ENCODE assay signal across 28 cellular contexts in genomic region chr7:80766724-80767123, GRCh38.
"Had no signal": no experiment of that assay in that cellular context is flagged by ENCODE, and none has a peak within 500 bp of the region (broad histone marks: within the 10 kb centered on the region; RNA-seq: fewer than 3 reads in every experiment).

No MANE protein-coding gene starts in this region.

- H3K27ac ChIP-seq: adrenal gland, colonic mucosa, dorsolateral prefrontal cortex, prostate gland, right lobe of liver, testis had no signal

- H3K4me1 Mint-ChIP-seq: activated T-helper 17 cell treated with anti-CD3 and anti-CD28 coated beads, Interleukin-2, amount 50 U/mL, for 72 hours; stimulated activated naive B cell treated with anti-CD40 and anti-IgM and Interleukin-4, amounts not matched to agents 10 μg/mL and 1 μg/mL and 100 μg/mL, for 72 hours had no signal

- H3K4me1 ChIP-seq: adrenal gland, breast epithelium, colonic mucosa, prostate gland, right lobe of liver, testis had no signal

- ATAC-seq: activated T-helper 17 cell treated with anti-CD3 and anti-CD28 coated beads, Interleukin-2, amount 50 U/mL, for 72 hours; effector memory CD8-positive, alpha-beta T cell; esophagus mucosa; left lobe of liver; right lobe of liver; stimulated activated naive B cell treated with anti-CD40 and anti-IgM and Interleukin-4, amounts not matched to agents 10 μg/mL and 1 μg/mL and 100 μg/mL, for 72 hours; WTC11 had no signal

- H3K4me3 ChIP-seq: adrenal gland, breast epithelium, colonic mucosa, dorsolateral prefrontal cortex, lung, prostate gland, right lobe of liver, smooth muscle cell, testis had no signal

- DNase-seq: activated CD8-positive, alpha-beta memory T cell treated with anti-CD3 and anti-CD28 coated beads for 24 hours; activated CD8-positive, alpha-beta memory T cell treated with anti-CD3 and anti-CD28 coated beads, Interleukin-2, amount 50 U/mL, for 4 hours; activated naive CD4-positive, alpha-beta T cell; activated T-cell treated with anti-CD3 and anti-CD28 coated beads, Interleukin-2, amount 50 U/mL, for 24 hours; adrenal gland; colonic mucosa; dorsolateral prefrontal cortex; effector memory CD8-positive, alpha-beta T cell; foreskin melanocyte; kidney; occipital lobe; right lobe of liver; stimulated activated CD4-positive, alpha-beta T cell treated with anti-CD3 and anti-CD28 coated beads, Interleukin-15, amount 100 ng/mL, for 24 hours; stimulated activated CD4-positive, alpha-beta T cell treated with anti-CD3 and anti-CD28 coated beads, Interleukin-2, amount 100 ng/mL, for 48 hours; stimulated activated CD8-positive, alpha-beta memory T cell treated with anti-CD3 and anti-CD28 coated beads, Interleukin-4, amount 100 ng/mL, for 48 hours; stimulated activated naive B cell treated with anti-CD40 and anti-IgM and Interleukin-4, amounts not matched to agents 10 μg/mL and 1 μg/mL and 100 μg/mL, for 72 hours; T-helper 9 cell; testis; trophoblast cell had no signal

- H3K36me3 Mint-ChIP-seq: activated naive CD8-positive, alpha-beta T cell; stimulated activated naive B cell treated with anti-CD40 and anti-IgM and Interleukin-4, amounts not matched to agents 10 μg/mL and 1 μg/mL and 100 μg/mL, for 72 hours; WTC11 had no signal

- H3K4me3 Mint-ChIP-seq: activated naive CD8-positive, alpha-beta T cell; activated T-cell treated with anti-CD3 and anti-CD28 coated beads, Interleukin-2, amount 50 U/mL, for 24 hours; activated T-helper 17 cell treated with anti-CD3 and anti-CD28 coated beads, Interleukin-2, amount 50 U/mL, for 72 hours; effector memory CD8-positive, alpha-beta T cell; stimulated activated naive B cell treated with anti-CD40 and anti-IgM and Interleukin-4, amounts not matched to agents 10 μg/mL and 1 μg/mL and 100 μg/mL, for 72 hours; WTC11 had no signal

- H3K9me3 Mint-ChIP-seq: activated T-cell treated with anti-CD3 and anti-CD28 coated beads, Interleukin-2, amount 50 U/mL, for 24 hours; stimulated activated naive B cell treated with anti-CD40 and anti-IgM and Interleukin-4, amounts not matched to agents 10 μg/mL and 1 μg/mL and 100 μg/mL, for 72 hours; WTC11 had no signal

- H3K27ac Mint-ChIP-seq: activated naive CD8-positive, alpha-beta T cell; activated T-cell treated with anti-CD3 and anti-CD28 coated beads, Interleukin-2, amount 50 U/mL, for 24 hours; activated T-helper 17 cell treated with anti-CD3 and anti-CD28 coated beads, Interleukin-2, amount 50 U/mL, for 72 hours; effector memory CD8-positive, alpha-beta T cell; stimulated activated naive B cell treated with anti-CD40 and anti-IgM and Interleukin-4, amounts not matched to agents 10 μg/mL and 1 μg/mL and 100 μg/mL, for 72 hours; WTC11 had no signal

- H3K36me3 ChIP-seq: adrenal gland, breast epithelium, colonic mucosa, prostate gland, right lobe of liver had no signal

- H3K27me3 ChIP-seq: adrenal gland, breast epithelium, colonic mucosa, dorsolateral prefrontal cortex, right lobe of liver, testis had no signal

- H3K9me3 ChIP-seq: adrenal gland, breast epithelium, colonic mucosa, prostate gland, right lobe of liver, testis had no signal

- H3K27me3 Mint-ChIP-seq: activated naive CD8-positive, alpha-beta T cell; activated T-cell treated with anti-CD3 and anti-CD28 coated beads, Interleukin-2, amount 50 U/mL, for 24 hours; activated T-helper 17 cell treated with anti-CD3 and anti-CD28 coated beads, Interleukin-2, amount 50 U/mL, for 72 hours; effector memory CD8-positive, alpha-beta T cell; stimulated activated naive B cell treated with anti-CD40 and anti-IgM and Interleukin-4, amounts not matched to agents 10 μg/mL and 1 μg/mL and 100 μg/mL, for 72 hours had no signal
